Comparison of ENCODE assay signal across 20 cellular contexts in the genomic region with DNA sequence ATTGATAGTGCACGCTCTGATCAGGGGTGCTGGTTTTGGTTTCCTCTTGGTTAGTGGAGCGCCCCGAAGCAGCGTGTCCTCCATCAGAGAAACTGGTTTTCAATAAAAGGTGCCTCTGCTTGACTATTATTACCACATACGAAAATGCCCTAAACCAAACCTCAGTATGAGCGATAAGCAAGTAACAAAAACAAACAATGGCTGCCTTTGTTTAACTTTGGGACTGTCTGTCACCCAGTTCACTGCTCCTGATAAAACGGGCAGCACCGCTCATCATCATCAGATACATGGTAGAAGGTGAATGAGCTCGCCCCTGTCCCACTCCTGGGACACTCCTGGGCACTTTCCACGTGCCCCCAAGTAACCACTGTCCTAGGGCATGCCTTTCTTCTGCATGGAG.
"Had no signal": no experiment of that assay in that cellular context is flagged by ENCODE, and none has a peak within 500 bp of the region (broad histone marks: within the 10 kb centered on the region; RNA-seq: fewer than 3 reads in every experiment).

No MANE protein-coding gene starts in this region.

- ATAC-seq: activated CD8-positive, alpha-beta T cell treated with anti-CD3 and anti-CD28 coated beads for 36 hours; activated T-helper 17 cell treated with anti-CD3 and anti-CD28 coated beads, Interleukin-2, amount 50 U/mL, for 72 hours; K562; Right ventricle myocardium inferior; T-cell had no signal

- H3K27ac ChIP-seq: brain microvascular endothelial cell, SK-N-MC had no signal

- H3K9me3 Mint-ChIP-seq: activated CD8-positive, alpha-beta T cell treated with anti-CD3 and anti-CD28 coated beads for 36 hours; activated naive CD4-positive, alpha-beta T cell treated with anti-CD3 and anti-CD28 coated beads for 36 hours; activated naive CD8-positive, alpha-beta T cell treated with anti-CD3 and anti-CD28 coated beads for 36 hours; activated T-helper 17 cell treated with anti-CD3 and anti-CD28 coated beads, Interleukin-2, amount 50 U/mL, for 72 hours; T-cell had no signal

- H3K27ac Mint-ChIP-seq: activated CD8-positive, alpha-beta T cell treated with anti-CD3 and anti-CD28 coated beads for 36 hours; activated naive CD4-positive, alpha-beta T cell treated with anti-CD3 and anti-CD28 coated beads for 36 hours; activated naive CD8-positive, alpha-beta T cell treated with anti-CD3 and anti-CD28 coated beads for 36 hours; activated T-helper 17 cell treated with anti-CD3 and anti-CD28 coated beads, Interleukin-2, amount 50 U/mL, for 72 hours had no signal

- H3K27me3 Mint-ChIP-seq: activated CD8-positive, alpha-beta T cell treated with anti-CD3 and anti-CD28 coated beads for 36 hours; activated naive CD8-positive, alpha-beta T cell treated with anti-CD3 and anti-CD28 coated beads for 36 hours; activated T-helper 17 cell treated with anti-CD3 and anti-CD28 coated beads, Interleukin-2, amount 50 U/mL, for 72 hours; T-cell had no signal

- H3K4me3 ChIP-seq: K562, SK-N-MC had no signal

- H3K4me3 Mint-ChIP-seq: activated CD8-positive, alpha-beta T cell treated with anti-CD3 and anti-CD28 coated beads for 36 hours; activated naive CD4-positive, alpha-beta T cell treated with anti-CD3 and anti-CD28 coated beads for 36 hours; activated naive CD8-positive, alpha-beta T cell treated with anti-CD3 and anti-CD28 coated beads for 36 hours; activated T-helper 17 cell treated with anti-CD3 and anti-CD28 coated beads, Interleukin-2, amount 50 U/mL, for 72 hours; T-cell had no signal

- DNase-seq: activated CD4-positive, alpha-beta T cell treated with anti-CD3 and anti-CD28 coated beads for 4 hours; activated CD8-positive, alpha-beta T cell treated with anti-CD3 and anti-CD28 coated beads for 36 hours; activated gamma-delta T cell; activated naive CD4-positive, alpha-beta T cell treated with anti-CD3 and anti-CD28 coated beads for 36 hours; activated naive CD8-positive, alpha-beta T cell treated with anti-CD3 and anti-CD28 coated beads for 36 hours; activated T-cell treated with anti-CD3 and anti-CD28 coated beads, Interleukin-2, amount 50 U/mL, for 48 hours; brain microvascular endothelial cell; central memory CD4-positive, alpha-beta T cell; Karpas-422; MM.1S; NCI-H187 treated with DMSO at 0.1 percent for 48 hours; NCI-H2227 treated with DMSO at 0.1 percent for 48 hours; NCI-H446 treated with DMSO at 0.1 percent for 48 hours; T-cell; T-helper 2 cell; T1000 had no signal

- H3K27me3 ChIP-seq: brain microvascular endothelial cell had no signal
